ENCODE assay signal across 8 cellular contexts in the genomic region with DNA sequence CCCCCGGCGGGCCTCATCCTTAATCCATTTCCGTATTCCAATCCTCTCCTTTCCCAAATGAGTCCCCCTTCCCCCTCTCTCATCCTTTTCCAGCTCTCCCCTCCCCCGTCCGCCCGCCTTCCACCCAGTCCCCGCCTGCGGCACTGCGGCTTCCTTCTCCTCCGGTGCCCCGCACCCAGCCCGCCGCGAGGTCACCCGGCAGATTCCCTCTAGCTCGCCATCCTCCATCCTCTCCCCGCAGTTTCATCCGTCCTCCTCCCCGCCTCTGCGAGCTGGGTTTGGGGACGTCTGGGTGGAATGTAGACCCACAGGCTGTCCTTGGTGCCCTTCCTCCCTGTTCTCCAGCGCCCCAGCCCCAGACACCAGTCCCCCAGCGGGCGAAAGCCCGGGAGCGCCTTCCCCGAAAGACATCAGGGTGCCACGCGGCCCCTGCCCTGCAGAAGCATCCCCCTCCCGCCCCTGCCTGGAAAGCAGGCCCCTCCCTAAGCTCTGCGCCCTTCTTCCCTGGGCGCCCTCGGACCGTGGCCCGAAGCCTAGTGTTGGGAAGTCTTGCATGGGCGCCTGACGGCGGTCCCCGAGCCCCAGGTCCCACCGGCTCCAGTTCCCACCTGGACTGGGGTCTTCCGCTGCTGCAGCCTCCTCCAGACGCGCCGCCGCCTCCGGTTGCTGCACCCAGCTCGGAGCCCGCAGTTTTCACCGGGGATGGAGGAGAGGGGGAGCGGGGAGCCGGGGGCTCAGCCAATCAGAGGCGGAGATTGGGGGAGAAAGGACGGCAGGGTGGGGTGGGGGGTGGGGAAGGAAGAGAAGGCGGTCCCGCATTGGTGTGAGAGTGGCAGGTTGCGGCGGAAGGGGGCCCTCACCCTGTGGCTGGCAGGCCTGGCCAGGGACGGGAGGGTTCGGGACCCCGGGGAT. TPM values are rescaled to one million over a fixed set of nuclear protein-coding genes. Genes with fewer than 3 reads are reported as not detected.
DNase-seq lines count a peak whose midpoint lies in the region; ATAC-seq and TF ChIP-seq lines count a peak whose summit lies in the region.

Gene THY1, minus strand, starts transcription at position 668 of the 912 bp plus-strand sequence. CDS start 2,267 bp downstream, outside the sequence.

- H3K9me2 ChIP-seq in GM23338 (ENCODE audit: insufficient read depth) = no peaks in the 10 kb centered on the region

- H3K36me3 Mint-ChIP-seq in GM23338 (ENCODE audit: low read depth) = peaks cover 49% of the 10 kb centered on the region

- H3K4me3 ChIP-seq in GM23338 = peak within 1 kb of the TSS; percentile 78
- peak within 1 kb of the TSS; percentile 97 for H3K4me3 ChIP-seq in SK-N-MC

- peak within 1 kb of the TSS; percentile 74 for H3K4me2 ChIP-seq in GM23338

- peaks cover 3% of the 10 kb centered on the region; the same call in 1 of the 3 replicates for H3K9me3 Mint-ChIP-seq in GM23338

- H3K4me3 Mint-ChIP-seq in GM23338 = peak within 1 kb of the TSS; percentile 91

- peak within 1 kb of the TSS; percentile 67 for H3K9ac ChIP-seq in SK-N-MC (ENCODE audit: insufficient read length)

- DNase-seq in GM23338 (ENCODE audit: low spot score) (peak; percentile 88), SK-N-MC (ENCODE audit: low read depth, low spot score) (no peak), fibroblast of peridontal ligament (ENCODE audit: extremely low read depth) (peak; percentile 52), nucleus accumbens (lab: John Stamatoyannopoulos, UW) (peak in 43 of 56 donors; percentile 23 to 92 (median 64)), D341Med (ENCODE audit: low spot score) (no peak), RWPE1 (ENCODE audit: low spot score) (no peak)

- H3K27ac ChIP-seq in GM23338 (ENCODE audit: low read depth) = peak within 1 kb of the TSS; percentile 80
- no peak within 1 kb of the TSS for H3K27ac ChIP-seq in SK-N-MC
- no peak within 1 kb of the TSS for H3K27ac ChIP-seq in RWPE1

- no peaks in the 10 kb centered on the region for H3K9me3 ChIP-seq in SK-N-MC (ENCODE audit: low read depth, low read length)

- peaks cover 40% of the 10 kb centered on the region for H3K79me2 ChIP-seq in GM23338 (replicated peaks; ENCODE audit: insufficient read depth)

- no peaks in the 10 kb centered on the region for H3K27me3 ChIP-seq in GM23338 (ENCODE audit: insufficient read depth)

- TF ChIP-seq CTCF in GM23338 (conservative IDR thresholded peaks at IDR 0.05; ENCODE audit: low read depth in 2 of 2) = no peak
- TF ChIP-seq CTCF in RWPE1 (conservative IDR thresholded peaks at IDR 0.05; ENCODE audit: low read depth) = no peak

- peaks cover 40% of the 10 kb centered on the region for H3K4me1 ChIP-seq in GM23338 (ENCODE audit: insufficient read depth)

- H3K36me3 ChIP-seq in GM23338 (ENCODE audit: insufficient read depth) = peaks cover 20% of the 10 kb centered on the region
- H3K36me3 ChIP-seq in SK-N-MC (ENCODE audit: insufficient read depth, low read length) = peaks cover 19% of the 10 kb centered on the region

- peaks cover 67% of the 10 kb centered on the region for H3K4me1 Mint-ChIP-seq in GM23338

- ATAC-seq in GM23338 (peak; percentile 53), GM21619 (IDR thresholded peaks at IDR 0.05; ENCODE audit: unreplicated experiment) (no peak), GM21723 (IDR thresholded peaks at IDR 0.05; ENCODE audit: unreplicated experiment) (no peak)

- H3K27me3 Mint-ChIP-seq in GM23338 (ENCODE audit: insufficient read depth, low read depth, poor library complexity) = peaks cover 35% of the 10 kb centered on the region

- POLR2A ChIA-PET in RWPE1 (lab: Yijun Ruan, JAX; ENCODE audit: low non-redundant PET) = no interaction called here

- peak within 1 kb of the TSS; percentile 29; the same call in 1 of the 2 replicates for H2AFZ ChIP-seq in GM23338

- H4K20me1 ChIP-seq in GM23338 (replicated peaks; ENCODE audit: insufficient read depth) = peaks cover 10% of the 10 kb centered on the region

- H3F3A ChIP-seq in GM23338 (replicated peaks; ENCODE audit: low read depth) = peaks cover 39% of the 10 kb centered on the region

- CTCF ChIA-PET in RWPE1 (lab: Yijun Ruan, JAX) = interaction anchor here (0.6 to 0.8 kb wide), 4 partner anchors 52 to 537 kb away, joined by 3 to 4 read pairs (median 3); no protein-coding TSS in a partner anchor

- peak within 1 kb of the TSS; percentile 93 for H3K27ac Mint-ChIP-seq in GM23338

TF ChIP-seq in GM23338, 12 proteins besides CTCF, POLR2A, EP300 and RAD21 (continues in another document):
- TF ChIP-seq STAT1 (IDR thresholded peaks at IDR 0.05; ENCODE audit: unreplicated experiment) (no peak), REST (IDR thresholded peaks at IDR 0.05; ENCODE audit: unreplicated experiment) (peak; percentile 25), EZH2 (IDR thresholded peaks at IDR 0.05; ENCODE audit: low read depth, unreplicated experiment) (no peak), ZNF114 (CRISPR knock-in tag; IDR thresholded peaks at IDR 0.05) (no peak), ETS1 (IDR thresholded peaks at IDR 0.05) (peak; percentile 17; the same call in 1 of the 2 replicates), EZH2phosphoT487 (IDR thresholded peaks at IDR 0.05; ENCODE audit: unreplicated experiment) (no peak), POLR2AphosphoS5 (IDR thresholded peaks at IDR 0.05; ENCODE audit: low read depth) (peak; percentile 99)

RNA-seq across cellular contexts. Expression of gene THY1, which starts in this region (rescaled TPM):
- 515 and 597 TPM in 2 replicates for total RNA-seq in GM23338 (2014; rRNA removed; shearing (Covaris generic))
- 461 and 490 TPM in 2 replicates for polyA plus RNA-seq in GM23338 (2016; fragmentation: Nextera tagmentation; extraction: Ambion mirVana)

Comparison
In these comparisons a context has a peak if more than half of its experiments do, and no peak if none do; other contexts are left out.
1. DNase-seq: peak in GM23338 (single experiment), fibroblast of peridontal ligament (single experiment) and nucleus accumbens (43 of 56); none in SK-N-MC (single experiment), D341Med (single experiment) and RWPE1 (single experiment).